ENCODE assay signal across 8 cellular contexts in the genomic region with DNA sequence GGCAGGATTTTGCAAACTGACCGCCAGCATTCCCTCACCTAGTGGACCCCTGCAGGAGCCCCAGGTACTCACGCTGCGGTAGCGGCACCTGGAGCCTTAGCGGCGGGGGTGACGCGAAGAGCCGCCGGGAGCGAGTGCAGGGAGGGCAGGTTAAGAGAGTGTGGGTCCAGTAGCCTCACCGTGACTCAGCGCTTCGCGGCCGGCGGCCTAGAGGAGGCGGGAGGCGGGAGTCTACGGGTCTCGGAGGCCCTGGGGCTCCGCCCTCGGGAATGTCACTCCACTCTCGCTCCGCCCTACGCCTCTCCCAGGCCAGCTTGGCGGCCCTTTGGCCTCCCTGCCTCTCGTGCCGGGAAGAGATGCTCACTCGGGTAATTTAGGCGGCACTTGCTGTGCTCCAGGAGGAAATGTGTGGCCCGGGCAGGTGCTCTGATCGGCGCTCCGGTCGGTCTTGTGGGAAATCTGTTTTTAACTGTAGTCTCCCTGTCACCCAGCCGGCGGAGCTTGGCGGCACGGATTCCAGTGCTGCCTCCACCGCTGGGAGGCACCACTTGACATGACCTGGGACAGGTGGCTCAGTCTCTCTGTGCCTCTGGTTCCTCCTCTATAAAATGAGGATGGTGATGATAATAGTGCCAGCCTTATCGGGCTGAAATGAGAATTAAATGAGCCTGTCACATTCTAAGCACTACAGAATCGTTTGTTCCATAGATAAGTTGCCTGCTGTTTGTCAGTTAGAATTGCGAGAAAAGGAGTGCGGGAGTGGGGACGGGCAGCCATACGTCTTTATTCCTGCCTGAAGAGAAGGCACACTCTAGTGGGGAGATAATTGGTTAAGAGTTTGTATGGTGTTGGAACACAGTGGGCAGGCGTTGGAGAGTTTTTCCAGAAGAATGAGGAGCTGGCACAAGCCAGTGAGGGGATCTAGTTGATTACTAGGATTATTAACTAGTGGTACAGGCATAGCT. TPM values are rescaled to one million over a fixed set of nuclear protein-coding genes. Genes with fewer than 3 reads are reported as not detected.
A peak's percentile ranks its signal among the peaks of the same experiment; 100 is the strongest.
DNase-seq lines count a peak whose midpoint lies in the region; ATAC-seq, FAIRE-seq and TF ChIP-seq lines count a peak whose summit lies in the region.

Gene PIR, minus strand, starts transcription at position 216 of the 965 bp plus-strand sequence. CDS start 2,076 bp downstream, outside the sequence.

- H3K4me2 ChIP-seq in astrocyte (ENCODE audit: low read length) = peak within 1 kb of the TSS; percentile 89
- H3K4me2 ChIP-seq in hepatocyte = peak within 1 kb of the TSS; percentile 85

- no peak for TF ChIP-seq POLR2A in GM12892 (IDR thresholded peaks at IDR 0.05; ENCODE audit: low read depth, low read length)

- no peaks in the 10 kb centered on the region for H3K79me2 ChIP-seq in astrocyte (ENCODE audit: insufficient read depth, low read length)
- H3K79me2 ChIP-seq in hepatocyte = no peaks in the 10 kb centered on the region

- no peaks in the 10 kb centered on the region for H3K4me1 Mint-ChIP-seq in astrocyte (ENCODE audit: low read depth, unreplicated experiment)

- H3K9me3 Mint-ChIP-seq in astrocyte (ENCODE audit: unreplicated experiment) = no peaks in the 10 kb centered on the region

- no peaks in the 10 kb centered on the region for H3K27me3 ChIP-seq in astrocyte (ENCODE audit: insufficient read depth, low read length)
- no peaks in the 10 kb centered on the region for H3K27me3 ChIP-seq in hepatocyte
- no peaks in the 10 kb centered on the region for H3K27me3 ChIP-seq in rectal smooth muscle tissue (ENCODE audit: control insufficient read depth, insufficient read depth, low read length)

- H3K9me3 ChIP-seq in astrocyte (ENCODE audit: insufficient read depth, low read depth, low read length) = no peaks in the 10 kb centered on the region
- no peaks in the 10 kb centered on the region for H3K9me3 ChIP-seq in hepatocyte (ENCODE audit: low read depth)

- 5% methylated on average over 47 of the region's 48 CpGs for WGBS in hepatocyte (ENCODE audit: low lambda C conversion rate, missing lambda C conversion rate)

- peak; percentile 97 for ATAC-seq in HG02763 (IDR thresholded peaks at IDR 0.05; ENCODE audit: unreplicated experiment)

- DNase-seq in GM12892 (ENCODE audit: insufficient read length) = peak; percentile 50
- peak; percentile 80 for DNase-seq in NCI-H1417 treated with DMSO at 0.1 percent for 48 hours (lab: John Stamatoyannopoulos, UW)
- peak; percentile 60 for DNase-seq in astrocyte (ENCODE audit: low read depth)
- peak; percentile 96 for DNase-seq in hepatocyte (ENCODE audit: low spot score)
- no peak for DNase-seq in NCI-H1694 (lab: John Stamatoyannopoulos, UW)

- H3K4me3 Mint-ChIP-seq in astrocyte (ENCODE audit: unreplicated experiment) = peak within 1 kb of the TSS; percentile 88

- H4K20me1 ChIP-seq in astrocyte (ENCODE audit: insufficient read depth, low read length) = no peaks in the 10 kb centered on the region
- H4K20me1 ChIP-seq in hepatocyte (ENCODE audit: insufficient read depth, poor library complexity, severe bottlenecking) = no peaks in the 10 kb centered on the region

- intact Hi-C loops in T-helper 1 cell treated with Interleukin-12 subunit alpha and Interleukin-12 subunit beta and Interleukin-4 antibody, amounts not matched to agents 30 ng/mL and 1 ng/mL, for 36 hours (cut with micrococcal nuclease) = loop anchor here (1.0 to 10.0 kb wide), 8 partner anchors 23 to 1201 kb away; partner anchors contain the start of genes AP1S2, CA5B and ZRSR2

- no peaks in the 10 kb centered on the region for H3K9me2 ChIP-seq in hepatocyte (replicated peaks; ENCODE audit: insufficient read depth)

- peak within 1 kb of the TSS; percentile 66 for H3K4me3 ChIP-seq in astrocyte (ENCODE audit: insufficient read depth, low read depth, low read length)
- peak within 1 kb of the TSS; percentile 69 for H3K4me3 ChIP-seq in hepatocyte
- peak within 1 kb of the TSS; percentile 52 for H3K4me3 ChIP-seq in rectal smooth muscle tissue (ENCODE audit: low read length)

- H3K27ac ChIP-seq in astrocyte (ENCODE audit: low read depth, low read length) (no peak within 1 kb of the TSS), hepatocyte (peak within 1 kb of the TSS; percentile 82), rectal smooth muscle tissue (ENCODE audit: low read depth, low read length) (no peak within 1 kb of the TSS)

- H3K36me3 ChIP-seq in astrocyte (ENCODE audit: insufficient read depth, low read length) = no peaks in the 10 kb centered on the region
- H3K36me3 ChIP-seq in hepatocyte (replicated peaks; ENCODE audit: insufficient read depth, low read depth) = no peaks in the 10 kb centered on the region
- no peaks in the 10 kb centered on the region for H3K36me3 ChIP-seq in rectal smooth muscle tissue (ENCODE audit: control insufficient read depth, insufficient read depth, low read length)

- FAIRE-seq in GM12892 (lab: Jason Lieb, UNC) (peak; percentile 86), astrocyte (lab: Jason Lieb, UNC) (no peak)

- no peaks in the 10 kb centered on the region for H3K27me3 Mint-ChIP-seq in astrocyte (ENCODE audit: low read depth, unreplicated experiment)

- H3K4me1 ChIP-seq in astrocyte (ENCODE audit: insufficient read depth, low read length) (no peaks in the 10 kb centered on the region), hepatocyte (ENCODE audit: insufficient read depth) (no peaks in the 10 kb centered on the region), rectal smooth muscle tissue (ENCODE audit: control insufficient read depth, insufficient read depth, low read length) (no peaks in the 10 kb centered on the region)

- peak within 1 kb of the TSS; percentile 81 for H3K27ac Mint-ChIP-seq in astrocyte (ENCODE audit: unreplicated experiment)

- H2AFZ ChIP-seq in astrocyte (ENCODE audit: low read depth, low read length) = peak within 1 kb of the TSS; percentile 89
- peak within 1 kb of the TSS; percentile 89 for H2AFZ ChIP-seq in hepatocyte

- TF ChIP-seq CTCF in astrocyte (IDR thresholded peaks at IDR 0.05; ENCODE audit: insufficient read depth, low read depth, low read length) = peak; percentile 23
- TF ChIP-seq CTCF in hepatocyte (IDR thresholded peaks at IDR 0.05; ENCODE audit: poor library complexity) = peak; percentile 65

- H3K9ac ChIP-seq in astrocyte (ENCODE audit: low read length) = peak within 1 kb of the TSS; percentile 69
- H3K9ac ChIP-seq in rectal smooth muscle tissue (ENCODE audit: low read length) = no peak within 1 kb of the TSS

- H3K36me3 Mint-ChIP-seq in astrocyte (ENCODE audit: low read depth, unreplicated experiment) = peaks cover 2% of the 10 kb centered on the region

RNA-seq across cellular contexts. Expression of gene PIR, which starts in this region (rescaled TPM):
- 10.9 TPM for polyA plus RNA-seq in GM12892 (2012; ENCODE audit: missing spikeins)
- 9.3 and 10.7 TPM in 2 replicates for total RNA-seq in T-helper 1 cell treated with Interleukin-12 subunit alpha and Interleukin-12 subunit beta and Interleukin-4 antibody, amounts not matched to agents 30 ng/mL and 1 ng/mL, for 36 hours
- total RNA-seq in astrocyte = 5.0 and 5.5 TPM in 2 replicates
- 14.3 and 16.5 TPM in 2 replicates for total RNA-seq in hepatocyte
- 10.8 and 18.6 TPM in 2 replicates for polyA plus RNA-seq in hepatocyte
